ENCODE assay signal across 1 cellular context in the genomic region with DNA sequence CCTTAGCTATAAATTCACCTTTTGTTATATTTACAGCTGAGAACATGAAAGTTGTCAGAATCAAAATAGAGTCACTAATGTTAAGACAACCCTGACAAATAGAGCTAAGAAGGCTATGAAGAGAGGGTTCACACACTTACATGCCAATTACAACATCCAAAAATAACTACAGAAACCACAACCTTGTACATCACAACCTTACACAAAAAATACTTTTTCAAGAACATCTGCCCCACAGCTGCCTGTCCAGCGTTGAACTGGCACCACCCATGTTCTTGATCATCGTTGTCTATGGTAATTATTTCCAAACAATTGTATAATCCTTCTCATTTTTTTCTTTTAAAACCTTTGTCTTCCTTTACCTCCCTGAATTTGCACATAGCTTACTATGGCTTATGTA.
TF ChIP-seq lines count a peak whose summit lies in the region.

No MANE protein-coding gene starts in this region.

TF ChIP-seq in GM12878, 131 proteins besides CTCF, POLR2A, EP300 and RAD21 (continued from another document):
- TF ChIP-seq, protein P1, sequence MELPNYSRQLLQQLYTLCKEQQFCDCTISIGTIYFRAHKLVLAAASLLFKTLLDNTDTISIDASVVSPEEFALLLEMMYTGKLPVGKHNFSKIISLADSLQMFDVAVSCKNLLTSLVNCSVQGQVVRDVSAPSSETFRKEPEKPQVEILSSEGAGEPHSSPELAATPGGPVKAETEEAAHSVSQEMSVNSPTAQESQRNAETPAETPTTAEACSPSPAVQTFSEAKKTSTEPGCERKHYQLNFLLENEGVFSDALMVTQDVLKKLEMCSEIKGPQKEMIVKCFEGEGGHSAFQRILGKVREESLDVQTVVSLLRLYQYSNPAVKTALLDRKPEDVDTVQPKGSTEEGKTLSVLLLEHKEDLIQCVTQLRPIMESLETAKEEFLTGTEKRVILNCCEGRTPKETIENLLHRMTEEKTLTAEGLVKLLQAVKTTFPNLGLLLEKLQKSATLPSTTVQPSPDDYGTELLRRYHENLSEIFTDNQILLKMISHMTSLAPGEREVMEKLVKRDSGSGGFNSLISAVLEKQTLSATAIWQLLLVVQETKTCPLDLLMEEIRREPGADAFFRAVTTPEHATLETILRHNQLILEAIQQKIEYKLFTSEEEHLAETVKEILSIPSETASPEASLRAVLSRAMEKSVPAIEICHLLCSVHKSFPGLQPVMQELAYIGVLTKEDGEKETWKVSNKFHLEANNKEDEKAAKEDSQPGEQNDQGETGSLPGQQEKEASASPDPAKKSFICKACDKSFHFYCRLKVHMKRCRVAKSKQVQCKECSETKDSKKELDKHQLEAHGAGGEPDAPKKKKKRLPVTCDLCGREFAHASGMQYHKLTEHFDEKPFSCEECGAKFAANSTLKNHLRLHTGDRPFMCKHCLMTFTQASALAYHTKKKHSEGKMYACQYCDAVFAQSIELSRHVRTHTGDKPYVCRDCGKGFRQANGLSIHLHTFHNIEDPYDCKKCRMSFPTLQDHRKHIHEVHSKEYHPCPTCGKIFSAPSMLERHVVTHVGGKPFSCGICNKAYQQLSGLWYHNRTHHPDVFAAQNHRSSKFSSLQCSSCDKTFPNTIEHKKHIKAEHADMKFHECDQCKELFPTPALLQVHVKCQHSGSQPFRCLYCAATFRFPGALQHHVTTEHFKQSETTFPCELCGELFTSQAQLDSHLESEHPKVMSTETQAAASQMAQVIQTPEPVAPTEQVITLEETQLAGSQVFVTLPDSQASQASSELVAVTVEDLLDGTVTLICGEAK (IDR thresholded peaks at IDR 0.05; ENCODE audit: borderline replicate concordance) = no peak
- TF ChIP-seq TBL1XR1 (IDR thresholded peaks at IDR 0.05; ENCODE audit: low read depth, low read length) (no peak), SUPT20H (IDR thresholded peaks at IDR 0.05; ENCODE audit: borderline replicate concordance, control insufficient read depth, low read depth, low read length) (no peak)
